8 cellular contexts compared by ENCODE assay signal in the genomic region with DNA sequence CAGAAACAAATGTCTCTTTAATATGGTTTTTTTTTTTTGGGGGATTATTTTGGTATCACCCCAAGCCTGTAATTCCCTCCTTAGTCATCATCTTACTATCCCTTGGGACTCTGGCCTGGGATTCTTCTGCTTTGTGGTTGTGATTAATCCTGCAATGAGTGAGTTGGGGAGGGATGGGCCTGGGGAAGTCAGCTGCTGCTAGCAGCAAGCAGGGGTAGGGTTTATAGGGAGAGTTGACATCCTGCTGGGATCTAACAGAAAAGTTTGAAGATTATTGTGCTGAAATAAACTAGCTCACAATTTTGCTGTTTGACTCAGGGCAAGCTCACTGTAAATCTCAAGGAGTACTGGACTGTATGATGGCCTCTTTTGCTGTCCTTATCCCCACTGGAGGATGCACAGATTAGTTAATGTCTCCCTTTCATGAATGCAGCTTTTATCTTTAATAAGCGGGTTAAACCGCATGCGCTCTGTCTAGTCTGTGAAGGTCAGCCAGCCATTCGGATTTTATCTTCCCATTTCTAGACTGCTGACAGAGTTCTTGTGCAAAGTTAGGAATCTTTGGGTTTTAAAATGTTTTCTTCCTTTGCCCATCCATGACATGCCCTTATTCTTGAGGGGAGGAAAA.
A peak's percentile ranks its signal among the peaks of the same experiment; 100 is the strongest.
DNase-seq lines count a peak whose midpoint lies in the region; ATAC-seq, FAIRE-seq and TF ChIP-seq lines count a peak whose summit lies in the region.

No MANE protein-coding gene starts in this region.

- peaks cover 72% of the 10 kb centered on the region for H3K4me1 Mint-ChIP-seq in activated naive CD8-positive, alpha-beta T cell treated with anti-CD3 and anti-CD28 coated beads, Interleukin-2, amount 10 ng/mL, durations not matched to agents 7 days and 5 days

- dilution Hi-C loops in keratinocyte (cut with MboI; ENCODE audit: extremely low pct_ligation_motif_present, low sequenced_read_pairs): no loop called here

- H3K9me1 ChIP-seq in keratinocyte (ENCODE audit: control insufficient read depth, extremely low read depth, insufficient read depth, low read length): peaks cover 7% of the 10 kb centered on the region

- peak; percentile 46 for FAIRE-seq in keratinocyte (lab: Jason Lieb, UNC)

- peak overlapping the region; percentile 66 for H3K27ac Mint-ChIP-seq in activated naive CD8-positive, alpha-beta T cell treated with anti-CD3 and anti-CD28 coated beads, Interleukin-2, amount 10 ng/mL, durations not matched to agents 7 days and 5 days

- TF ChIP-seq CTCF in keratinocyte (optimal IDR thresholded peaks at IDR 0.05 in 1 of 3, IDR thresholded peaks at IDR 0.05 in 1 of 3, conservative IDR thresholded peaks at IDR 0.05 in 1 of 3; ENCODE audit: extremely low read depth in 1 of 3, insufficient read depth in 2 of 3, low read length in 3 of 3): no peak
- no peak for TF ChIP-seq CTCF in GM13977 (IDR thresholded peaks at IDR 0.05; ENCODE audit: extremely low read depth, insufficient read depth, missing control alignments)

- H4K20me1 ChIP-seq in keratinocyte (ENCODE audit: control insufficient read depth, extremely low read depth, insufficient read depth, low read length): peaks cover 11% of the 10 kb centered on the region

- no peaks in the 10 kb centered on the region for H3K9me3 Mint-ChIP-seq in activated naive CD8-positive, alpha-beta T cell treated with anti-CD3 and anti-CD28 coated beads, Interleukin-2, amount 10 ng/mL, durations not matched to agents 7 days and 5 days

- H3K9me3 ChIP-seq in keratinocyte (ENCODE audit: control insufficient read depth, low read depth, low read length): no peaks in the 10 kb centered on the region

- no peak overlapping the region for H3K4me3 ChIP-seq in keratinocyte (ENCODE audit: control insufficient read depth in 2 of 3, extremely low read depth in 1 of 3, insufficient read depth in 2 of 3, low read depth in 1 of 3, low read length in 3 of 3)

- DNase-seq in AG08396 (ENCODE audit: low spot score): peak; percentile 61
- DNase-seq in HT1080 (ENCODE audit: low read depth): peak; percentile 93
- no peak for DNase-seq in activated naive CD8-positive, alpha-beta T cell treated with anti-CD3 and anti-CD28 coated beads, Interleukin-2, amount 10 ng/mL, durations not matched to agents 7 days and 5 days
- peak; percentile 35 for DNase-seq in keratinocyte (ENCODE audit: low read depth, low spot score)
- DNase-seq in amygdala (lab: John Stamatoyannopoulos, UW): no peak
- no peak for DNase-seq in GF-D8 (lab: John Stamatoyannopoulos, UW)
- DNase-seq in NCI-H1436 (lab: John Stamatoyannopoulos, UW): no peak
- DNase-seq in GM13977 (ENCODE audit: low spot score): no peak

- peak overlapping the region; percentile 85 for H3K27ac ChIP-seq in keratinocyte (ENCODE audit: control insufficient read depth, insufficient read depth, low read length)

- no peaks in the 10 kb centered on the region for H3K36me3 ChIP-seq in keratinocyte (ENCODE audit: control insufficient read depth in 2 of 2, extremely low read depth in 1 of 2, insufficient read depth in 2 of 2, low read length in 2 of 2)

- H3K4me1 ChIP-seq in keratinocyte (ENCODE audit: control insufficient read depth, extremely low read depth, insufficient read depth, low read length): peaks cover 41% of the 10 kb centered on the region

- no peaks in the 10 kb centered on the region for H3K27me3 ChIP-seq in keratinocyte (ENCODE audit: control insufficient read depth, extremely low read depth, insufficient read depth, low read length)

- ATAC-seq in activated naive CD8-positive, alpha-beta T cell treated with anti-CD3 and anti-CD28 coated beads, Interleukin-2, amount 10 ng/mL, durations not matched to agents 7 days and 5 days (ENCODE audit: low read depth): no peak

- H2AFZ ChIP-seq in keratinocyte (ENCODE audit: control insufficient read depth, low read length): no peak overlapping the region

- peak overlapping the region; percentile 63 for H3K4me3 Mint-ChIP-seq in activated naive CD8-positive, alpha-beta T cell treated with anti-CD3 and anti-CD28 coated beads, Interleukin-2, amount 10 ng/mL, durations not matched to agents 7 days and 5 days

- H3K4me2 ChIP-seq in keratinocyte (ENCODE audit: control insufficient read depth, extremely low read depth, insufficient read depth, low read depth, low read length): peak overlapping the region; percentile 6

- POLR2A ChIA-PET in activated naive CD8-positive, alpha-beta T cell treated with anti-CD3 and anti-CD28 coated beads, Interleukin-2, amount 10 ng/mL, durations not matched to agents 7 days and 5 days (lab: Charles Lee): interaction anchor here (0.9 kb wide), 1 partner anchor 30 kb away, joined by 3 read pairs; no protein-coding TSS in a partner anchor

- peaks cover 94% of the 10 kb centered on the region for H3K79me2 ChIP-seq in keratinocyte (ENCODE audit: control insufficient read depth, insufficient read depth, low read length)

- in situ Hi-C loops in GM13977 (cut with MboI; ENCODE audit: low pct_unique_long_range_greater_than_20kb, low sequenced_read_pairs, unreplicated experiment): no loop called here

- H3K36me3 Mint-ChIP-seq in activated naive CD8-positive, alpha-beta T cell treated with anti-CD3 and anti-CD28 coated beads, Interleukin-2, amount 10 ng/mL, durations not matched to agents 7 days and 5 days: peaks cover 9% of the 10 kb centered on the region

- peak overlapping the region; percentile 30 for H3K9ac ChIP-seq in keratinocyte (ENCODE audit: control insufficient read depth, extremely low read depth, insufficient read depth, low read length)

- no peaks in the 10 kb centered on the region for H3K27me3 Mint-ChIP-seq in activated naive CD8-positive, alpha-beta T cell treated with anti-CD3 and anti-CD28 coated beads, Interleukin-2, amount 10 ng/mL, durations not matched to agents 7 days and 5 days

Comparison
In these comparisons a context has a peak if more than half of its experiments do, and no peak if none do; other contexts are left out.
1. DNase-seq: peak in AG08396 (single experiment), HT1080 (single experiment) and keratinocyte (single experiment); none in activated naive CD8-positive, alpha-beta T cell treated with anti-CD3 and anti-CD28 coated beads, Interleukin-2, amount 10 ng/mL, durations not matched to agents 7 days and 5 days (single experiment), amygdala (0 of 56), GF-D8 (single experiment), NCI-H1436 (single experiment) and GM13977 (single experiment).